ENCODE assay signal across 9 cellular contexts in genomic region chr5:179765400-179765799, GRCh38. TPM values are rescaled to one million over a fixed set of nuclear protein-coding genes. Genes with fewer than 3 reads are reported as not detected.
DNase-seq lines count a peak whose midpoint lies in the region; ATAC-seq lines count a peak whose summit lies in the region.
"Had no signal": no experiment of that assay in that cellular context is flagged by ENCODE, and none has a peak within 500 bp of the region (broad histone marks: within the 10 kb centered on the region; RNA-seq: fewer than 3 reads in every experiment).

No MANE protein-coding gene starts in this region.

- DNase-seq in ELR (ENCODE audit: low read depth) (peak; percentile 96), RKO (ENCODE audit: low spot score) (peak; percentile 40), fibroblast of gingiva (ENCODE audit: low read depth) (peak; percentile 47), posterior vena cava (ENCODE audit: low spot score) (peak; percentile 89), AML-193 (lab: John Stamatoyannopoulos, UW) (no peak), NCI-H2196 (lab: John Stamatoyannopoulos, UW; ENCODE audit: unreplicated experiment) (no peak), HuH-7 (ENCODE audit: low spot score) (no peak)
- DNase-seq: activated T-cell treated with anti-CD3 and anti-CD28 coated beads, Interleukin-2, amount 50 U/mL, for 4 hours had no signal

- intact Hi-C loops in posterior vena cava (cut with DNase I) = no loop called here

- ATAC-seq in GM21528 (IDR thresholded peaks at IDR 0.05; ENCODE audit: low FRiP score, unreplicated experiment) = no peak
- ATAC-seq: activated T-cell treated with anti-CD3 and anti-CD28 coated beads, Interleukin-2, amount 50 U/mL, for 4 hours had no signal

RNA-seq across cellular contexts. Expression of gene LTC4S, which starts 28.4 kb away (rescaled TPM):
- total RNA-seq in posterior vena cava = 10 to 100 TPM; 19.7 to 20.3 TPM

RNA-seq across cellular contexts. Expression of gene MAML1, which starts 32.8 kb away (rescaled TPM):
- total RNA-seq in posterior vena cava = 10 to 100 TPM; 22.0 to 22.5 TPM

RNA-seq across cellular contexts. Expression of gene MGAT4B, which starts 41.3 kb away (rescaled TPM):
- 10 to 100 TPM; 54.6 to 62.8 TPM for total RNA-seq in posterior vena cava

RNA-seq across cellular contexts. Expression of gene SQSTM1, which starts 55.3 kb away (rescaled TPM):
- 100 to 1,000 TPM; 245 to 333 TPM for total RNA-seq in posterior vena cava

Comparison
In these comparisons a context has a peak if more than half of its experiments do, and no peak if none do; other contexts are left out.
1. DNase-seq: peak in ELR (single experiment), RKO (single experiment), fibroblast of gingiva (single experiment) and posterior vena cava (single experiment); none in AML-193 (0 of 2), NCI-H2196 (single experiment) and HuH-7 (single experiment).